In the genomic region with DNA sequence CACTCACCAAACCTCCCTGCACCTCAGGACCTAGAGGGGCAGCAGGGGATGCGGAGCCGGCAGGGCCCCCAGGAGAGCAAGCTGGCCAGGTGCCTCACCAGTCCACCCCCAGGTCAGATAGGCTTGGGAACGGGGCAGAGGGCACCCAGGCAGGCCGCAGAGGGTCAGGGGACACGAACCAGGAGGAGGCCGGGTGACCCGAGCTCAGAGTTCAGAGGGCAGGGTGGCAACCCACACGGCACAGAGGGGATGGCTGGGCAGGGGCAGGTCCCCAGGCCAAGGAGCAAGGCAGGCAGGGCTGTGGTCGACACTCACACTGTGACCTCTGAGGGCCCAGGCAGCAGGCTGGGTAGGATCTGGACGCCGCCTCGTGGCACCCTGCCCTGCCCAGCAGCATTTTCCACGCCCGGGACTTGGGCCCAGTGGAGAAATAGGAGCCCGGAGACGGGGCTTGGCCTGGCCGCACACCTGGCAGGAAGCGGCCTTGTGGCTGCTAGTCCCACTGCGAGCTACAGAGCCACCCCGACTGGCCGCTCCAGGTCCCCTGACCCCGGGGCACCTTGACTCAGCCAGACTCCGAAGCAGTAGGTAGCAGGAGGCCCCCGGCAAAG, we compare ENCODE assay signal across 1 cellular context.
TF ChIP-seq lines count a peak whose summit lies in the region.

No MANE protein-coding gene starts in this region.

TF ChIP-seq in HepG2, 621 proteins besides CTCF, POLR2A, EP300 and RAD21 (continued from another document and continues in another):
- TF ChIP-seq, protein P1, sequence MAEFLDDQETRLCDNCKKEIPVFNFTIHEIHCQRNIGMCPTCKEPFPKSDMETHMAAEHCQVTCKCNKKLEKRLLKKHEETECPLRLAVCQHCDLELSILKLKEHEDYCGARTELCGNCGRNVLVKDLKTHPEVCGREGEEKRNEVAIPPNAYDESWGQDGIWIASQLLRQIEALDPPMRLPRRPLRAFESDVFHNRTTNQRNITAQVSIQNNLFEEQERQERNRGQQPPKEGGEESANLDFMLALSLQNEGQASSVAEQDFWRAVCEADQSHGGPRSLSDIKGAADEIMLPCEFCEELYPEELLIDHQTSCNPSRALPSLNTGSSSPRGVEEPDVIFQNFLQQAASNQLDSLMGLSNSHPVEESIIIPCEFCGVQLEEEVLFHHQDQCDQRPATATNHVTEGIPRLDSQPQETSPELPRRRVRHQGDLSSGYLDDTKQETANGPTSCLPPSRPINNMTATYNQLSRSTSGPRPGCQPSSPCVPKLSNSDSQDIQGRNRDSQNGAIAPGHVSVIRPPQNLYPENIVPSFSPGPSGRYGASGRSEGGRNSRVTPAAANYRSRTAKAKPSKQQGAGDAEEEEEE (CRISPR knock-in tag; IDR thresholded peaks at IDR 0.05; ENCODE audit: borderline replicate concordance), result no peak
- TF ChIP-seq SIN3A (IDR thresholded peaks at IDR 0.05; ENCODE audit: borderline replicate concordance, low read depth, low read length) (no peak), ARNTL (CRISPR knock-in tag; IDR thresholded peaks at IDR 0.05) (no peak), SUZ12 (IDR thresholded peaks at IDR 0.05; ENCODE audit: low read depth, low read length) (no peak), ZMYM4 (CRISPR knock-in tag; IDR thresholded peaks at IDR 0.05) (0 out of 2 replicates have a peak, but pooled peaks have one; percentile 12), ZKSCAN1 (IDR thresholded peaks at IDR 0.05; ENCODE audit: low read length) (no peak), ERF (CRISPR knock-in tag; IDR thresholded peaks at IDR 0.05) (no peak), RFXANK (CRISPR knock-in tag; IDR thresholded peaks at IDR 0.05) (no peak), SIX4 (CRISPR knock-in tag; IDR thresholded peaks at IDR 0.05) (no peak), ZNF224 (CRISPR knock-in tag; IDR thresholded peaks at IDR 0.05) (no peak), RBFOX2 (IDR thresholded peaks at IDR 0.05; ENCODE audit: low read depth, low read length) (0 out of 2 replicates have a peak, but pooled peaks have one; percentile 40), ZNF749 (CRISPR knock-in tag; IDR thresholded peaks at IDR 0.05; ENCODE audit: borderline replicate concordance) (no peak), HNF4A (CRISPR knock-in tag; IDR thresholded peaks at IDR 0.05) (peak; percentile 13; the same call in 1 of the 2 replicates), AGO2 (optimal IDR thresholded peaks at IDR 0.05; ENCODE audit: low read depth, low read length) (peak; percentile 74), REXO4 (CRISPR knock-in tag; IDR thresholded peaks at IDR 0.05; ENCODE audit: borderline replicate concordance) (no peak), ZNF577 (CRISPR knock-in tag; IDR thresholded peaks at IDR 0.05; ENCODE audit: borderline replicate concordance, low read depth) (no peak), NCOR1 (IDR thresholded peaks at IDR 0.05; ENCODE audit: borderline replicate concordance, low read length) (no peak), SMAD3 (CRISPR knock-in tag; IDR thresholded peaks at IDR 0.05) (no peak), ZNF644 (CRISPR knock-in tag; IDR thresholded peaks at IDR 0.05; ENCODE audit: low read depth) (no peak), KMT2B (CRISPR knock-in tag; IDR thresholded peaks at IDR 0.05) (no peak), AKAP8 (CRISPR knock-in tag; IDR thresholded peaks at IDR 0.05) (no peak), ZNF138 (CRISPR knock-in tag; IDR thresholded peaks at IDR 0.05; ENCODE audit: low read depth) (no peak), ATM (IDR thresholded peaks at IDR 0.05; ENCODE audit: borderline replicate concordance) (no peak), NBN (conservative IDR thresholded peaks at IDR 0.05) (no peak)
- TF ChIP-seq, protein P2, sequence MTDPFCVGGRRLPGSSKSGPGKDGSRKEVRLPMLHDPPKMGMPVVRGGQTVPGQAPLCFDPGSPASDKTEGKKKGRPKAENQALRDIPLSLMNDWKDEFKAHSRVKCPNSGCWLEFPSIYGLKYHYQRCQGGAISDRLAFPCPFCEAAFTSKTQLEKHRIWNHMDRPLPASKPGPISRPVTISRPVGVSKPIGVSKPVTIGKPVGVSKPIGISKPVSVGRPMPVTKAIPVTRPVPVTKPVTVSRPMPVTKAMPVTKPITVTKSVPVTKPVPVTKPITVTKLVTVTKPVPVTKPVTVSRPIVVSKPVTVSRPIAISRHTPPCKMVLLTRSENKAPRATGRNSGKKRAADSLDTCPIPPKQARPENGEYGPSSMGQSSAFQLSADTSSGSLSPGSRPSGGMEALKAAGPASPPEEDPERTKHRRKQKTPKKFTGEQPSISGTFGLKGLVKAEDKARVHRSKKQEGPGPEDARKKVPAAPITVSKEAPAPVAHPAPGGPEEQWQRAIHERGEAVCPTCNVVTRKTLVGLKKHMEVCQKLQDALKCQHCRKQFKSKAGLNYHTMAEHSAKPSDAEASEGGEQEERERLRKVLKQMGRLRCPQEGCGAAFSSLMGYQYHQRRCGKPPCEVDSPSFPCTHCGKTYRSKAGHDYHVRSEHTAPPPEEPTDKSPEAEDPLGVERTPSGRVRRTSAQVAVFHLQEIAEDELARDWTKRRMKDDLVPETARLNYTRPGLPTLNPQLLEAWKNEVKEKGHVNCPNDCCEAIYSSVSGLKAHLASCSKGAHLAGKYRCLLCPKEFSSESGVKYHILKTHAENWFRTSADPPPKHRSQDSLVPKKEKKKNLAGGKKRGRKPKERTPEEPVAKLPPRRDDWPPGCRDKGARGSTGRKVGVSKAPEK (CRISPR knock-in tag; IDR thresholded peaks at IDR 0.05; ENCODE audit: borderline replicate concordance), result no peak
- TF ChIP-seq, protein P3, sequence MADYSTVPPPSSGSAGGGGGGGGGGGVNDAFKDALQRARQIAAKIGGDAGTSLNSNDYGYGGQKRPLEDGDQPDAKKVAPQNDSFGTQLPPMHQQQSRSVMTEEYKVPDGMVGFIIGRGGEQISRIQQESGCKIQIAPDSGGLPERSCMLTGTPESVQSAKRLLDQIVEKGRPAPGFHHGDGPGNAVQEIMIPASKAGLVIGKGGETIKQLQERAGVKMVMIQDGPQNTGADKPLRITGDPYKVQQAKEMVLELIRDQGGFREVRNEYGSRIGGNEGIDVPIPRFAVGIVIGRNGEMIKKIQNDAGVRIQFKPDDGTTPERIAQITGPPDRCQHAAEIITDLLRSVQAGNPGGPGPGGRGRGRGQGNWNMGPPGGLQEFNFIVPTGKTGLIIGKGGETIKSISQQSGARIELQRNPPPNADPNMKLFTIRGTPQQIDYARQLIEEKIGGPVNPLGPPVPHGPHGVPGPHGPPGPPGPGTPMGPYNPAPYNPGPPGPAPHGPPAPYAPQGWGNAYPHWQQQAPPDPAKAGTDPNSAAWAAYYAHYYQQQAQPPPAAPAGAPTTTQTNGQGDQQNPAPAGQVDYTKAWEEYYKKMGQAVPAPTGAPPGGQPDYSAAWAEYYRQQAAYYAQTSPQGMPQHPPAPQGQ (CRISPR knock-in tag; IDR thresholded peaks at IDR 0.05; ENCODE audit: borderline replicate concordance), result no peak
- TF ChIP-seq, protein P4, sequence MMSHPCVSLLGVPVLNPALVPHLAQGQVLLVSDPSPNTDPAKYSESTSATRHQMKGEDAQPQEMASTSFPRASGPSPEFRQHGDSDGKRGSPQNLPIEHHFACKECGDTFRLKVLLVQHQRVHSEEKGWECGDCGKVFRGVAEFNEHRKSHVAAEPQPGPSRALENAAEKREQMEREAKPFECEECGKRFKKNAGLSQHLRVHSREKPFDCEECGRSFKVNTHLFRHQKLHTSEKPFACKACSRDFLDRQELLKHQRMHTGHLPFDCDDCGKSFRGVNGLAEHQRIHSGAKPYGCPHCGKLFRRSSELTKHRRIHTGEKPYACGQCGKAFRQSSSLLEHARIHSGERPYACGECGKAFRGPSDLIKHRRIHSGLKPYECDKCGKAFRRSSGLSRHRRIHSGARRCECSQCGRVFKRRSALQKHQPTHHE (CRISPR knock-in tag; IDR thresholded peaks at IDR 0.05; ENCODE audit: borderline replicate concordance), result no peak
- TF ChIP-seq, protein P5, sequence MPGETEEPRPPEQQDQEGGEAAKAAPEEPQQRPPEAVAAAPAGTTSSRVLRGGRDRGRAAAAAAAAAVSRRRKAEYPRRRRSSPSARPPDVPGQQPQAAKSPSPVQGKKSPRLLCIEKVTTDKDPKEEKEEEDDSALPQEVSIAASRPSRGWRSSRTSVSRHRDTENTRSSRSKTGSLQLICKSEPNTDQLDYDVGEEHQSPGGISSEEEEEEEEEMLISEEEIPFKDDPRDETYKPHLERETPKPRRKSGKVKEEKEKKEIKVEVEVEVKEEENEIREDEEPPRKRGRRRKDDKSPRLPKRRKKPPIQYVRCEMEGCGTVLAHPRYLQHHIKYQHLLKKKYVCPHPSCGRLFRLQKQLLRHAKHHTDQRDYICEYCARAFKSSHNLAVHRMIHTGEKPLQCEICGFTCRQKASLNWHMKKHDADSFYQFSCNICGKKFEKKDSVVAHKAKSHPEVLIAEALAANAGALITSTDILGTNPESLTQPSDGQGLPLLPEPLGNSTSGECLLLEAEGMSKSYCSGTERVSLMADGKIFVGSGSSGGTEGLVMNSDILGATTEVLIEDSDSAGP (CRISPR knock-in tag; IDR thresholded peaks at IDR 0.05; ENCODE audit: borderline replicate concordance), result no peak
- TF ChIP-seq, protein P6, sequence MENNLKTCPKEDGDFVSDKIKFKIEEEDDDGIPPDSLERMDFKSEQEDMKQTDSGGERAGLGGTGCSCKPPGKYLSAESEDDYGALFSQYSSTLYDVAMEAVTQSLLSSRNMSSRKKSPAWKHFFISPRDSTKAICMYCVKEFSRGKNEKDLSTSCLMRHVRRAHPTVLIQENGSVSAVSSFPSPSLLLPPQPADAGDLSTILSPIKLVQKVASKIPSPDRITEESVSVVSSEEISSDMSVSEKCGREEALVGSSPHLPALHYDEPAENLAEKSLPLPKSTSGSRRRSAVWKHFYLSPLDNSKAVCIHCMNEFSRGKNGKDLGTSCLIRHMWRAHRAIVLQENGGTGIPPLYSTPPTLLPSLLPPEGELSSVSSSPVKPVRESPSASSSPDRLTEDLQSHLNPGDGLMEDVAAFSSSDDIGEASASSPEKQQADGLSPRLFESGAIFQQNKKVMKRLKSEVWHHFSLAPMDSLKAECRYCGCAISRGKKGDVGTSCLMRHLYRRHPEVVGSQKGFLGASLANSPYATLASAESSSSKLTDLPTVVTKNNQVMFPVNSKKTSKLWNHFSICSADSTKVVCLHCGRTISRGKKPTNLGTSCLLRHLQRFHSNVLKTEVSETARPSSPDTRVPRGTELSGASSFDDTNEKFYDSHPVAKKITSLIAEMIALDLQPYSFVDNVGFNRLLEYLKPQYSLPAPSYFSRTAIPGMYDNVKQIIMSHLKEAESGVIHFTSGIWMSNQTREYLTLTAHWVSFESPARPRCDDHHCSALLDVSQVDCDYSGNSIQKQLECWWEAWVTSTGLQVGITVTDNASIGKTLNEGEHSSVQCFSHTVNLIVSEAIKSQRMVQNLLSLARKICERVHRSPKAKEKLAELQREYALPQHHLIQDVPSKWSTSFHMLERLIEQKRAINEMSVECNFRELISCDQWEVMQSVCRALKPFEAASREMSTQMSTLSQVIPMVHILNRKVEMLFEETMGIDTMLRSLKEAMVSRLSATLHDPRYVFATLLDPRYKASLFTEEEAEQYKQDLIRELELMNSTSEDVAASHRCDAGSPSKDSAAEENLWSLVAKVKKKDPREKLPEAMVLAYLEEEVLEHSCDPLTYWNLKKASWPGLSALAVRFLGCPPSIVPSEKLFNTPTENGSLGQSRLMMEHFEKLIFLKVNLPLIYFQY (CRISPR knock-in tag; IDR thresholded peaks at IDR 0.05; ENCODE audit: borderline replicate concordance), result no peak
- TF ChIP-seq, protein P7, sequence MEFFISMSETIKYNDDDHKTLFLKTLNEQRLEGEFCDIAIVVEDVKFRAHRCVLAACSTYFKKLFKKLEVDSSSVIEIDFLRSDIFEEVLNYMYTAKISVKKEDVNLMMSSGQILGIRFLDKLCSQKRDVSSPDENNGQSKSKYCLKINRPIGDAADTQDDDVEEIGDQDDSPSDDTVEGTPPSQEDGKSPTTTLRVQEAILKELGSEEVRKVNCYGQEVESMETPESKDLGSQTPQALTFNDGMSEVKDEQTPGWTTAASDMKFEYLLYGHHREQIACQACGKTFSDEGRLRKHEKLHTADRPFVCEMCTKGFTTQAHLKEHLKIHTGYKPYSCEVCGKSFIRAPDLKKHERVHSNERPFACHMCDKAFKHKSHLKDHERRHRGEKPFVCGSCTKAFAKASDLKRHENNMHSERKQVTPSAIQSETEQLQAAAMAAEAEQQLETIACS (CRISPR knock-in tag; IDR thresholded peaks at IDR 0.05), result no peak
- TF ChIP-seq, protein P8, sequence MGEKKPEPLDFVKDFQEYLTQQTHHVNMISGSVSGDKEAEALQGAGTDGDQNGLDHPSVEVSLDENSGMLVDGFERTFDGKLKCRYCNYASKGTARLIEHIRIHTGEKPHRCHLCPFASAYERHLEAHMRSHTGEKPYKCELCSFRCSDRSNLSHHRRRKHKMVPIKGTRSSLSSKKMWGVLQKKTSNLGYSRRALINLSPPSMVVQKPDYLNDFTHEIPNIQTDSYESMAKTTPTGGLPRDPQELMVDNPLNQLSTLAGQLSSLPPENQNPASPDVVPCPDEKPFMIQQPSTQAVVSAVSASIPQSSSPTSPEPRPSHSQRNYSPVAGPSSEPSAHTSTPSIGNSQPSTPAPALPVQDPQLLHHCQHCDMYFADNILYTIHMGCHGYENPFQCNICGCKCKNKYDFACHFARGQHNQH (CRISPR knock-in tag; IDR thresholded peaks at IDR 0.05), result no peak
- TF ChIP-seq, protein P9, sequence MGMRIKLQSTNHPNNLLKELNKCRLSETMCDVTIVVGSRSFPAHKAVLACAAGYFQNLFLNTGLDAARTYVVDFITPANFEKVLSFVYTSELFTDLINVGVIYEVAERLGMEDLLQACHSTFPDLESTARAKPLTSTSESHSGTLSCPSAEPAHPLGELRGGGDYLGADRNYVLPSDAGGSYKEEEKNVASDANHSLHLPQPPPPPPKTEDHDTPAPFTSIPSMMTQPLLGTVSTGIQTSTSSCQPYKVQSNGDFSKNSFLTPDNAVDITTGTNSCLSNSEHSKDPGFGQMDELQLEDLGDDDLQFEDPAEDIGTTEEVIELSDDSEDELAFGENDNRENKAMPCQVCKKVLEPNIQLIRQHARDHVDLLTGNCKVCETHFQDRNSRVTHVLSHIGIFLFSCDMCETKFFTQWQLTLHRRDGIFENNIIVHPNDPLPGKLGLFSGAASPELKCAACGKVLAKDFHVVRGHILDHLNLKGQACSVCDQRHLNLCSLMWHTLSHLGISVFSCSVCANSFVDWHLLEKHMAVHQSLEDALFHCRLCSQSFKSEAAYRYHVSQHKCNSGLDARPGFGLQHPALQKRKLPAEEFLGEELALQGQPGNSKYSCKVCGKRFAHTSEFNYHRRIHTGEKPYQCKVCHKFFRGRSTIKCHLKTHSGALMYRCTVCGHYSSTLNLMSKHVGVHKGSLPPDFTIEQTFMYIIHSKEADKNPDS (CRISPR knock-in tag; IDR thresholded peaks at IDR 0.05), result 0 out of 2 replicates have a peak, but pooled peaks have one; percentile 35
